In the genomic region with DNA sequence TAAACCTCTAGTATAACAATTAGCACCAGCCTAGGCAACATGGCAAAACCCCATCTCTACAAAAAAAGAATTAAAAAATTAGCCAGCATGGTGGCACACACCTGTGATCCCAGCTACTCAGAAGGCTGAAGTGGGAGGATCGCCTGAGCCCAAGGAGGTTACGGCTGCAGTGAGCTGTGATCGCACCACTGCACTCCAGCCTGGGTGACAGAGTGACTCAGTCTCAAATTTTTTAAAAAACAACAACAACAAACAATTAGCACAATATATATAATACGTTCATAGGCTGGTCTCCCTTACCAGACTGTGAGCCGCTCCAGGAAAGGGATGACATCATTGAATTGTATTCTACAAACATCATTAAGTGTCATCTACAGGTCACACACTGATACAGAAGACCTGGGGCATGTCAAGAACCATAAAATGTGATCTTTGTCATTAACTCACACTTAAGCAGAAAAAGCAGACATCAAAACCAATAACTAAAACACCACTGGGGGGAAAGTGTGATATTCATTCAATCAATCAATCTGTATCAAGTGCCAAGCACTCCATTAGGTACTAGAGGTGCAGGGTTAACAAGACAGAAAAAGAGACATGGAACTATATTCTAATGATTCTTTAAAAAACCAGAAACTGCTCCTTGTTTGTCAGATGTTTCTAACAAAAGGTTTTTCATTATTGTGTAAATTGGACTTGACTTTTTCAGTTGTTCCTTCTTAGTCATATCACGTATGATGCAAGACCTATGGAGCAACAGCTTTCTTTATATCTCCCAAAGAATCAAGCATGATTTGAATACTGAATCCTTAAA, we compare ENCODE assay signal across 1 cellular context.
TF ChIP-seq lines count a peak whose summit lies in the region.

No MANE protein-coding gene starts in this region.

TF ChIP-seq in HCT116, 20 proteins besides CTCF, POLR2A, EP300 and RAD21 (continued from another document):
- 0 out of 2 replicates have a peak, but pooled peaks have one; percentile 28 for TF ChIP-seq ATF3 (IDR thresholded peaks at IDR 0.05)
- TF ChIP-seq SRF (IDR thresholded peaks at IDR 0.05; ENCODE audit: low read depth): no peak
- TF ChIP-seq ELF1 (IDR thresholded peaks at IDR 0.05; ENCODE audit: borderline replicate concordance, low read depth): no peak
- no peak for TF ChIP-seq MAX (IDR thresholded peaks at IDR 0.05)
- TF ChIP-seq, protein P1, sequence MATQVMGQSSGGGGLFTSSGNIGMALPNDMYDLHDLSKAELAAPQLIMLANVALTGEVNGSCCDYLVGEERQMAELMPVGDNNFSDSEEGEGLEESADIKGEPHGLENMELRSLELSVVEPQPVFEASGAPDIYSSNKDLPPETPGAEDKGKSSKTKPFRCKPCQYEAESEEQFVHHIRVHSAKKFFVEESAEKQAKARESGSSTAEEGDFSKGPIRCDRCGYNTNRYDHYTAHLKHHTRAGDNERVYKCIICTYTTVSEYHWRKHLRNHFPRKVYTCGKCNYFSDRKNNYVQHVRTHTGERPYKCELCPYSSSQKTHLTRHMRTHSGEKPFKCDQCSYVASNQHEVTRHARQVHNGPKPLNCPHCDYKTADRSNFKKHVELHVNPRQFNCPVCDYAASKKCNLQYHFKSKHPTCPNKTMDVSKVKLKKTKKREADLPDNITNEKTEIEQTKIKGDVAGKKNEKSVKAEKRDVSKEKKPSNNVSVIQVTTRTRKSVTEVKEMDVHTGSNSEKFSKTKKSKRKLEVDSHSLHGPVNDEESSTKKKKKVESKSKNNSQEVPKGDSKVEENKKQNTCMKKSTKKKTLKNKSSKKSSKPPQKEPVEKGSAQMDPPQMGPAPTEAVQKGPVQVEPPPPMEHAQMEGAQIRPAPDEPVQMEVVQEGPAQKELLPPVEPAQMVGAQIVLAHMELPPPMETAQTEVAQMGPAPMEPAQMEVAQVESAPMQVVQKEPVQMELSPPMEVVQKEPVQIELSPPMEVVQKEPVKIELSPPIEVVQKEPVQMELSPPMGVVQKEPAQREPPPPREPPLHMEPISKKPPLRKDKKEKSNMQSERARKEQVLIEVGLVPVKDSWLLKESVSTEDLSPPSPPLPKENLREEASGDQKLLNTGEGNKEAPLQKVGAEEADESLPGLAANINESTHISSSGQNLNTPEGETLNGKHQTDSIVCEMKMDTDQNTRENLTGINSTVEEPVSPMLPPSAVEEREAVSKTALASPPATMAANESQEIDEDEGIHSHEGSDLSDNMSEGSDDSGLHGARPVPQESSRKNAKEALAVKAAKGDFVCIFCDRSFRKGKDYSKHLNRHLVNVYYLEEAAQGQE (IDR thresholded peaks at IDR 0.05; ENCODE audit: low read depth): no peak
